ENCODE assay signal across 13 cellular contexts in the genomic region with DNA sequence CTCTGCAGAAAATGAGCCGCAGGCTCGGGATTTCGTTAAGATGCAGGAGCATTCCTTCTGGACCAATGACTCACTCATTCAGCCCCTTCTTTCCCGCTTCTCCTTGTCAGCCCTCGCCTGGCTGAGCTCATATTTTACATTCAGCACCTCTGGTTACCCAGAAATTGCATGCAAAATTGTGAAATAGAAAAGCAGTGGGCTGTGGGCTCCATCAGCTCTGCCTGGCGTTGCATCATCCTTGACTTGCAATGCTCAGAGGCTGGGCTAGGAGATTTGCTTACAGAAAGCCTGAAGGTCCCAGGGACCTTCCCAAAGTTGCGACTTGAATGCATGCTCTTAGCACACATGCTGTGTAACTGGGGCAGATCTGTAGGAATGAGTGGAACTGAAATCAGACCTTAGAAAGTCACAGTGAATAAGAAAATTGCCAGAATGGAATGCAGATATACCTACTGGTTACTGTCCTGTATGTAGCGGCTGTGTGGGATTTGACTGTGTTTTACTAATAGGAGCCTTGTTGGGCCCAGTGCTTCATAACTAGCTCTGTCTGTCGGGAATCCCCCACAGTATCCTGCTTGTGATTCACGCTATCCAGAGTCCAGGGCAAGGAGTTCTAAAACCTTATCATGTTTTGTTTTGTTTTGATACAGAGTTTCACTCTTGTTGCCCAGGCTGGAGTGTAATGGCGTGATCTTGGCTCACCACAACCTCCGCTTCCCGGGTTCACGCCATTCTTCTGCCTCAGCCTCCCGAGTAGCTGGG.
DNase-seq lines count a peak whose midpoint lies in the region; ATAC-seq, FAIRE-seq and TF ChIP-seq lines count a peak whose summit lies in the region.
"Had no signal": no experiment of that assay in that cellular context is flagged by ENCODE, and none has a peak within 500 bp of the region (broad histone marks: within the 10 kb centered on the region; RNA-seq: fewer than 3 reads in every experiment).

No MANE protein-coding gene starts in this region.

- no peak overlapping the region for H3K4me2 ChIP-seq in mammary epithelial cell (ENCODE audit: insufficient read depth, low read depth, low read length)

- dilution Hi-C loops in mammary epithelial cell (cut with HindIII; ENCODE audit: low sequenced_read_pairs), result no loop called here

- 67% methylated on average over 11 of the region's 15 CpGs for WGBS in mammary epithelial cell (ENCODE audit: low coverage, missing lambda C conversion rate)

- no peak for ATAC-seq in activated CD4-positive, CD25-positive, alpha-beta regulatory T cell treated with anti-CD3 and anti-CD28 coated beads, Interleukin-2, amount 50 U/mL, for 24 hours
- no peak for ATAC-seq in HG02981 (IDR thresholded peaks at IDR 0.05; ENCODE audit: unreplicated experiment)

- no peak overlapping the region for H3K9ac ChIP-seq in mammary epithelial cell (ENCODE audit: insufficient read depth, low read length)
- peak overlapping the region; percentile 61 for H3K9ac ChIP-seq in adipocyte (ENCODE audit: low read length)

- no peaks in the 10 kb centered on the region for H3K36me3 ChIP-seq in mammary epithelial cell (ENCODE audit: insufficient read depth, low read length)
- no peaks in the 10 kb centered on the region for H3K36me3 ChIP-seq in adipocyte (ENCODE audit: control insufficient read depth, insufficient read depth, low read length, severe bottlenecking)
- H3K36me3 ChIP-seq: tibial artery had no signal

- no peak overlapping the region for H3K27ac ChIP-seq in mammary epithelial cell (ENCODE audit: insufficient read depth, low read depth, low read length)
- H3K27ac ChIP-seq: 22Rv1, tibial artery had no signal

- peaks cover 25% of the 10 kb centered on the region for H3K27me3 Mint-ChIP-seq in MCF 10A (ENCODE audit: insufficient read depth, unreplicated experiment)

- no peak overlapping the region for H3K27ac Mint-ChIP-seq in MCF 10A (ENCODE audit: low read depth, unreplicated experiment)

- H2AFZ ChIP-seq in mammary epithelial cell (ENCODE audit: low read depth, low read length), result no peak overlapping the region

- no peak for FAIRE-seq in HTR-8/SVneo (lab: Jason Lieb, UNC)
- FAIRE-seq: GM18507 had no signal

- intact Hi-C loops in MCF 10A (cut with micrococcal nuclease), result no loop called here
- intact Hi-C loops in mammary epithelial cell (cut with micrococcal nuclease), result loop anchor here (10.0 kb wide), 1 partner anchor 445 kb away; a partner anchor contains a TSS

- TF ChIP-seq CTCF in MCF 10A (IDR thresholded peaks at IDR 0.05; ENCODE audit: unreplicated experiment), result no peak
- no peak for TF ChIP-seq CTCF in mammary epithelial cell (conservative IDR thresholded peaks at IDR 0.05 in 1 of 2, IDR thresholded peaks at IDR 0.05 in 1 of 2; ENCODE audit: extremely low read depth in 1 of 2, insufficient read depth in 1 of 2, low read depth in 1 of 2, low read length in 2 of 2)

- POLR2A ChIA-PET in MCF 10A (lab: Yijun Ruan, JAX), result interaction anchor here (1.0 kb wide), 1 partner anchor 23 kb away, joined by 3 read pairs; no protein-coding TSS in a partner anchor

- no peaks in the 10 kb centered on the region for H3K36me3 Mint-ChIP-seq in MCF 10A (ENCODE audit: insufficient read depth, unreplicated experiment)

- H3K4me3 Mint-ChIP-seq in MCF 10A (ENCODE audit: unreplicated experiment), result no peak overlapping the region

- peaks cover 5% of the 10 kb centered on the region for H3K4me1 Mint-ChIP-seq in MCF 10A (ENCODE audit: insufficient read depth, unreplicated experiment)

- H3K4me1 ChIP-seq in mammary epithelial cell (ENCODE audit: insufficient read depth, low read length) (no peaks in the 10 kb centered on the region), adipocyte (ENCODE audit: control insufficient read depth, insufficient read depth, low read length) (peaks cover 19% of the 10 kb centered on the region)
- H3K4me1 ChIP-seq: tibial artery had no signal

- no peaks in the 10 kb centered on the region for H3K27me3 ChIP-seq in mammary epithelial cell (ENCODE audit: insufficient read depth, low read length)
- no peaks in the 10 kb centered on the region for H3K27me3 ChIP-seq in adipocyte (replicated peaks; ENCODE audit: control insufficient read depth, insufficient read depth, low read length)
- H3K27me3 ChIP-seq: tibial artery had no signal

- H3K79me2 ChIP-seq in mammary epithelial cell (ENCODE audit: insufficient read depth, low read length), result no peaks in the 10 kb centered on the region

- in situ Hi-C loops in mammary epithelial cell (cut with MboI; ENCODE audit: low sequenced_read_pairs in 2 of 2), result no loop called here

- H3K9me3 ChIP-seq in mammary epithelial cell (replicated peaks; ENCODE audit: insufficient read depth, low read length) (peaks cover 7% of the 10 kb centered on the region), adipocyte (ENCODE audit: control insufficient read depth, low read length) (no peaks in the 10 kb centered on the region)
- H3K9me3 ChIP-seq: tibial artery had no signal

- BruUV-seq in MCF 10A (replicated peaks; lab: Mats Ljungman, UMichigan) (TSS peak; percentile 80), mammary epithelial cell (replicated peaks; lab: Mats Ljungman, UMichigan) (no TSS peak)

- no peaks in the 10 kb centered on the region for H3K9me3 Mint-ChIP-seq in MCF 10A (ENCODE audit: unreplicated experiment)

- H4K20me1 ChIP-seq in mammary epithelial cell (ENCODE audit: insufficient read depth, low read length), result no peaks in the 10 kb centered on the region

- no peak overlapping the region for H3K4me3 ChIP-seq in mammary epithelial cell (replicated peaks in 1 of 3; ENCODE audit: insufficient read depth in 1 of 3, low read depth in 2 of 3, low read length in 3 of 3)
- peak overlapping the region; percentile 48 for H3K4me3 ChIP-seq in adipocyte (ENCODE audit: low read length)
- H3K4me3 ChIP-seq: tibial artery had no signal

- DNase-seq in MCF 10A (ENCODE audit: unreplicated experiment) (peak; percentile 97), mammary epithelial cell (no peak), adipocyte (ENCODE audit: low read depth) (peak; percentile 99), inferior parietal cortex (ENCODE audit: extremely low spot score) (peak; percentile 24), HTR-8/SVneo (ENCODE audit: insufficient read length, low spot score) (no peak)
- DNase-seq in activated CD4-positive, alpha-beta T cell treated with anti-CD3 and anti-CD28 coated beads for 48 hours, result no peak
- DNase-seq: activated CD4-positive, CD25-positive, alpha-beta regulatory T cell; NCI-H2227 treated with DMSO at 0.1 percent for 48 hours; tibial artery had no signal

- CTCF ChIA-PET in MCF 10A (lab: Yijun Ruan, JAX) (interaction anchor here (1.0 to 1.6 kb wide), 3 partner anchors 19 to 89 kb away, joined by 3 to 9 read pairs (median 3); no protein-coding TSS in a partner anchor), mammary epithelial cell (lab: Charles Lee; ENCODE audit: low non-redundant PET) (no interaction called here)

Comparison
In these comparisons a context has a peak if more than half of its experiments do, and no peak if none do; other contexts are left out.
1. DNase-seq: peak in MCF 10A (single experiment), adipocyte (single experiment) and inferior parietal cortex (single experiment); none in mammary epithelial cell (single experiment), HTR-8/SVneo (single experiment) and activated CD4-positive, alpha-beta T cell treated with anti-CD3 and anti-CD28 coated beads for 48 hours (single experiment).